12 cellular contexts compared by ENCODE assay signal in the genomic region with DNA sequence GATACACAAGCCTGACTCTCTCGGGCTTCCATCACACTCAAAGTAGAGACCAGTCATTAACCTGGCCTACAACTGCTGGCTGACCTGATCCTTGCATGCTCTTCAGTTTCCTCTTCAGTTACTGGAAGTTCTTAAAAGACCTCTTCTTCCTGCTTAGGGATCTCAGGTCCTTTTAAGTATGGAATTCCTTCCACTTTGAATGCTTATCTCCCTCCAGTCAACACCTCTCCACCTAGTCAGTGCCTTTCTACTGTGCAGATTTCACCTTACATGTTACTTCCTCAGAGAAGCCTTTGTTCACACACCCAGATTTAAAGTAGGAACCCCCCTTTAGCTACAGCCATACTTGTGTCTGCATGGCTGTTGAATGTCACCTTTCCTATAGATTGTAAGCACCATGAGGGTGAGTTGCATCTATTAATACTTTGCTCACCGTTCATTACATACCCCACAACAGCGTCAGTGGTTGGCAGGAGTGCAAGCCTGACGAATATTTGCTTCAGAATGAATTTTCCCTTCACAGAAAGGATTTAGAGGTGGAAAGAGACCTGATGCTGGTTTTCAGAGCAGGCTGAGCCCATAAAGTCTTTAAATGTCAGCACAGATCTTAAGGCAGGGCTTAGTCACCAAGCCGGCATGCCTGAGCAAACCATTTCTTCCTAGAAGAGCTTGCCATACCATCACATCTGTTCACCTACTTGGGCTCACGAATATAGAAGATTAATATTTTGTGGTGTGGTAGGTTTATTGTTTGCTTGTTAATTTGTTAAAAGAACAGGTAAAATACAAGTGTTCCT.
DNase-seq lines count a peak whose midpoint lies in the region; ATAC-seq and TF ChIP-seq lines count a peak whose summit lies in the region.
"Had no signal": no experiment of that assay in that cellular context is flagged by ENCODE, and none has a peak within 500 bp of the region (broad histone marks: within the 10 kb centered on the region; RNA-seq: fewer than 3 reads in every experiment).

No MANE protein-coding gene starts in this region.

- no peak for TF ChIP-seq POLR2A in gastrocnemius medialis (IDR thresholded peaks at IDR 0.05)

- no peaks in the 10 kb centered on the region for H3K9me3 Mint-ChIP-seq in activated CD8-positive, alpha-beta memory T cell treated with anti-CD3 and anti-CD28 coated beads, Interleukin-2, amount 10 ng/mL, durations not matched to agents 7 days and 5 days (ENCODE audit: low read depth)
- H3K9me3 Mint-ChIP-seq: stimulated activated naive CD8-positive, alpha-beta T cell treated with anti-CD3 and anti-CD28 coated beads, Interleukin-15, amount 100 ng/mL, for 72 hours had no signal

- POLR2A ChIA-PET in RWPE1 (lab: Yijun Ruan, JAX; ENCODE audit: low non-redundant PET), result no interaction called here

- peak; percentile 35 for DNase-seq in EL
- peak; percentile 50 for DNase-seq in RWPE1 (ENCODE audit: low spot score)
- no peak for DNase-seq in gastrocnemius medialis
- no peak for DNase-seq in coronary artery (ENCODE audit: low spot score)
- DNase-seq in NCI-H1694 (lab: John Stamatoyannopoulos, UW), result no peak
- DNase-seq in activated CD8-positive, alpha-beta memory T cell treated with anti-CD3 and anti-CD28 coated beads, Interleukin-2, amount 10 ng/mL, durations not matched to agents 7 days and 5 days, result no peak
- DNase-seq: NCI-H187 treated with DMSO at 0.1 percent for 48 hours; NCI-H774; SHP77 treated with DMSO at 0.1 percent for 48 hours; stimulated activated naive CD8-positive, alpha-beta T cell treated with anti-CD3 and anti-CD28 coated beads, Interleukin-15, amount 100 ng/mL, for 72 hours had no signal

- no peak for TF ChIP-seq CTCF in RWPE1 (conservative IDR thresholded peaks at IDR 0.05; ENCODE audit: low read depth)
- TF ChIP-seq CTCF in gastrocnemius medialis (IDR thresholded peaks at IDR 0.05 in 4 of 5, conservative IDR thresholded peaks at IDR 0.05 in 1 of 5), result no peak
- no peak for TF ChIP-seq CTCF in coronary artery (IDR thresholded peaks at IDR 0.05)

- no peak overlapping the region for H3K4me3 ChIP-seq in gastrocnemius medialis
- H3K4me3 ChIP-seq in coronary artery, result no peak overlapping the region

- CTCF ChIA-PET in RWPE1 (lab: Yijun Ruan, JAX), result interaction anchor here (0.5 to 0.7 kb wide), 2 partner anchors 9 to 90 kb away, joined by 3 to 4 read pairs; partner anchors contain the start of gene ACVR1
- CTCF ChIA-PET in activated CD8-positive, alpha-beta memory T cell treated with anti-CD3 and anti-CD28 coated beads, Interleukin-2, amount 10 ng/mL, durations not matched to agents 7 days and 5 days (lab: Charles Lee), result no interaction called here

- no peak overlapping the region for H3K4me3 Mint-ChIP-seq in activated CD8-positive, alpha-beta memory T cell treated with anti-CD3 and anti-CD28 coated beads, Interleukin-2, amount 10 ng/mL, durations not matched to agents 7 days and 5 days
- H3K4me3 Mint-ChIP-seq: stimulated activated naive CD8-positive, alpha-beta T cell treated with anti-CD3 and anti-CD28 coated beads, Interleukin-15, amount 100 ng/mL, for 72 hours had no signal

- H3K9me3 ChIP-seq in gastrocnemius medialis, result no peaks in the 10 kb centered on the region

- intact Hi-C loops in gastrocnemius medialis (cut with DNase I; ENCODE audit: low total_unique reads), result no loop called here

- H3K36me3 ChIP-seq in gastrocnemius medialis, result no peaks in the 10 kb centered on the region

- H3K27ac ChIP-seq in RWPE1, result no peak overlapping the region; the same call in 1 of the 2 replicates
- peak overlapping the region; percentile 88 to 94 (median 91) for H3K27ac ChIP-seq in gastrocnemius medialis
- H3K27ac ChIP-seq in coronary artery, result no peak overlapping the region

- no peaks in the 10 kb centered on the region for H3K36me3 Mint-ChIP-seq in activated CD8-positive, alpha-beta memory T cell treated with anti-CD3 and anti-CD28 coated beads, Interleukin-2, amount 10 ng/mL, durations not matched to agents 7 days and 5 days

- H3K27me3 ChIP-seq in gastrocnemius medialis, result no peaks in the 10 kb centered on the region

- no peak overlapping the region for H3K27ac Mint-ChIP-seq in activated CD8-positive, alpha-beta memory T cell treated with anti-CD3 and anti-CD28 coated beads, Interleukin-2, amount 10 ng/mL, durations not matched to agents 7 days and 5 days
- H3K27ac Mint-ChIP-seq: stimulated activated naive CD8-positive, alpha-beta T cell treated with anti-CD3 and anti-CD28 coated beads, Interleukin-15, amount 100 ng/mL, for 72 hours had no signal

- peaks cover 32% of the 10 kb centered on the region for H3K4me1 Mint-ChIP-seq in activated CD8-positive, alpha-beta memory T cell treated with anti-CD3 and anti-CD28 coated beads, Interleukin-2, amount 10 ng/mL, durations not matched to agents 7 days and 5 days

- in situ Hi-C loops in gastrocnemius medialis (cut with MboI; ENCODE audit: low sequenced_read_pairs in 4 of 4), result loop anchor here in 1 of 4 donors (10.0 kb wide), 1 partner anchor 89 kb away; the partner anchor contains the start of gene ACVR1

- peaks cover 98 to 99% of the 10 kb centered on the region in 2 donors for H3K4me1 ChIP-seq in gastrocnemius medialis

- ATAC-seq in esophagus mucosa (peak; percentile 69), gastrocnemius medialis (no peak)
- no peak for ATAC-seq in activated CD8-positive, alpha-beta memory T cell treated with anti-CD3 and anti-CD28 coated beads, Interleukin-2, amount 10 ng/mL, durations not matched to agents 7 days and 5 days
- ATAC-seq: sciatic nerve; stimulated activated naive CD8-positive, alpha-beta T cell treated with anti-CD3 and anti-CD28 coated beads, Interleukin-15, amount 100 ng/mL, for 72 hours had no signal

- no peaks in the 10 kb centered on the region for H3K27me3 Mint-ChIP-seq in activated CD8-positive, alpha-beta memory T cell treated with anti-CD3 and anti-CD28 coated beads, Interleukin-2, amount 10 ng/mL, durations not matched to agents 7 days and 5 days
- H3K27me3 Mint-ChIP-seq: stimulated activated naive CD8-positive, alpha-beta T cell treated with anti-CD3 and anti-CD28 coated beads, Interleukin-15, amount 100 ng/mL, for 72 hours had no signal

Comparison
In these comparisons a context has a peak if more than half of its experiments do, and no peak if none do; other contexts are left out.
1. DNase-seq: peak in EL (single experiment) and RWPE1 (single experiment); none in gastrocnemius medialis (0 of 2), coronary artery (single experiment), NCI-H1694 (single experiment) and activated CD8-positive, alpha-beta memory T cell treated with anti-CD3 and anti-CD28 coated beads, Interleukin-2, amount 10 ng/mL, durations not matched to agents 7 days and 5 days (single experiment).
2. H3K27ac ChIP-seq: peak in gastrocnemius medialis (4 of 4); none in RWPE1 (single experiment) and coronary artery (0 of 2).